19 cellular contexts compared by ENCODE assay signal in the genomic region with DNA sequence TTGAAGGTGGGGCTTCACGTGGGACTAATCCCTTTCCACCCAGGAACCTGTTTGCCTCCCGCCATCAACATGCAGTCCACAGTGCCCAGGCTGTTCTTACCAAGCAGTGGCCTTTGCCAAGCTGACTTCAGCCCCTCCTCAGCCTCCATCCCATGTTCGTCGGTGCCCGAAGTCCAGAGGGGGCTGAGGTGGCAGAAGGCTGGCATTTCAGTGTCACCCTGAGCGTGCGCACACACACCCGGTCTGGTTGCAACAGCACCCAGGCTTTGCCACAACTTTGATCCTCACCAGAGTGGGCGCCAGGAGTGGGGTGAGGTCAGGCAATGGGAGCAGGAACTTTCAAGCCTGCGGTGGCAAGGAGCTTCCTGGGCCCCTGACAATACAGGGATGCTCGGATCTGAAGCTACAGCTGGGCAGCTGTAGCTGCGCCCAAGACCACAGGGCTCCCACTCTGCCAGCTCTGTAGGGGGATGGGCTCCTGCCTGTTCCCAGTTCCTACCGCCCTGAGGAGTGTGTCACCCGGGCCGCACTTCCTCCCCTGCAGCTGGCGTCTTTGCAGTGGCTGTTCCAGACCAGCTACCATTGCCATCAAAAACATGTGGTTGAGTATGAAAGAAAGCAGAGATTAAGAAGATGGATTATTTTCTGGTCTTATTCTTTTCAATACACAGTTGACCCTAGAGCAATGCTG.
"Had no signal": no experiment of that assay in that cellular context is flagged by ENCODE, and none has a peak within 500 bp of the region (broad histone marks: within the 10 kb centered on the region; RNA-seq: fewer than 3 reads in every experiment).

No MANE protein-coding gene starts in this region.

- H3K36me3 ChIP-seq: esophagus squamous epithelium, gastroesophageal sphincter, heart right ventricle, left lung, ovary, prostate gland, thyroid gland, WERI-Rb-1 had no signal

- ATAC-seq: activated CD8-positive, alpha-beta T cell treated with anti-CD3 and anti-CD28 coated beads, Interleukin-2, amount 10 ng/mL, durations not matched to agents 7 days and 5 days; activated naive CD8-positive, alpha-beta T cell treated with anti-CD3 and anti-CD28 coated beads, Interleukin-2, amount 50 U/mL, for 24 hours; gastroesophageal sphincter; left lung; natural killer cell; stimulated activated naive CD8-positive, alpha-beta T cell treated with anti-CD3 and anti-CD28 coated beads, Interleukin-15, Interleukin-2, amounts not matched to agents 100 U/mL and 50 U/mL, for 24 hours had no signal

- H3K27ac ChIP-seq: esophagus squamous epithelium, gastroesophageal sphincter, heart right ventricle, left lung, ovary, prostate gland, thyroid gland, WERI-Rb-1 had no signal

- H3K4me1 ChIP-seq: esophagus squamous epithelium, left lung, prostate gland had no signal

- H3K4me3 ChIP-seq: esophagus squamous epithelium, gastroesophageal sphincter, heart right ventricle, left lung, ovary, prostate gland, thyroid gland had no signal

- DNase-seq: activated CD4-positive, alpha-beta T cell treated with anti-CD3 and anti-CD28 coated beads, Interleukin-2, amount 10 ng/mL, durations not matched to agents 7 days and 5 days; activated CD4-positive, CD25-positive, alpha-beta regulatory T cell treated with anti-CD3 and anti-CD28 coated beads, Interleukin-2, amount 50 U/mL, for 72 hours; activated CD8-positive, alpha-beta T cell treated with anti-CD3 and anti-CD28 coated beads, Interleukin-2, amount 10 ng/mL, durations not matched to agents 7 days and 5 days; activated gamma-delta T cell; activated naive CD4-positive, alpha-beta T cell treated with anti-CD3 and anti-CD28 coated beads, Interleukin-2, amount 50 U/mL, for 16 hours; activated naive CD8-positive, alpha-beta T cell treated with anti-CD3 and anti-CD28 coated beads, Interleukin-2, amount 50 U/mL, for 24 hours; cerebellar nuclear complex; cortex of kidney; esophagus squamous epithelium; heart right ventricle; natural killer cell; ovary; stimulated activated CD4-positive, alpha-beta T cell treated with anti-CD3 and anti-CD28 coated beads, Interleukin-4, amount 100 ng/mL, for 4 hours; stimulated activated naive CD8-positive, alpha-beta T cell treated with anti-CD3 and anti-CD28 coated beads, Interleukin-15, Interleukin-2, amounts not matched to agents 100 U/mL and 50 U/mL, for 24 hours; thyroid gland; WERI-Rb-1 had no signal

- H3K27me3 ChIP-seq: esophagus squamous epithelium, gastroesophageal sphincter, heart right ventricle, left lung, ovary, thyroid gland had no signal

- H3K9me3 ChIP-seq: esophagus squamous epithelium, gastroesophageal sphincter, left lung, ovary, prostate gland, thyroid gland had no signal
